In genomic region chr2:225196579-225196978, GRCh38 we compare ENCODE assay signal across 15 cellular contexts.
DNase-seq lines count a peak whose midpoint lies in the region; ATAC-seq, FAIRE-seq and TF ChIP-seq lines count a peak whose summit lies in the region.
"Had no signal": no experiment of that assay in that cellular context is flagged by ENCODE, and none has a peak within 500 bp of the region (broad histone marks: within the 10 kb centered on the region; RNA-seq: fewer than 3 reads in every experiment).

No MANE protein-coding gene starts in this region.

- H3K36me3 Mint-ChIP-seq in activated naive CD4-positive, alpha-beta T cell treated with anti-CD3 and anti-CD28 coated beads, Interleukin-2, amount 50 U/mL, for 24 hours, result no peaks in the 10 kb centered on the region
- H3K36me3 Mint-ChIP-seq in activated naive CD4-positive, alpha-beta T cell treated with anti-CD3 and anti-CD28 coated beads for 36 hours (ENCODE audit: low read depth), result no peaks in the 10 kb centered on the region
- H3K36me3 Mint-ChIP-seq: CD4-positive, CD25-positive, alpha-beta regulatory T cell had no signal

- no peak for DNase-seq in activated naive CD4-positive, alpha-beta T cell treated with anti-CD3 and anti-CD28 coated beads for 36 hours
- DNase-seq in bronchial epithelial cell (ENCODE audit: low read depth), result peak; percentile 39
- DNase-seq in fibroblast of mammary gland (ENCODE audit: low read depth), result peak; percentile 4
- no peak for DNase-seq in breast epithelium (ENCODE audit: low spot score in 2 of 2)
- DNase-seq in GM19238 (ENCODE audit: insufficient read length, low spot score), result no peak
- DNase-seq: ACHN; CD4-positive, CD25-positive, alpha-beta regulatory T cell; DMS53; GDM1 had no signal

- no peak for FAIRE-seq in bronchial epithelial cell (lab: Jason Lieb, UNC)
- FAIRE-seq: GM12892, H54 had no signal

- H3K27me3 ChIP-seq in bronchial epithelial cell (ENCODE audit: control insufficient read depth, insufficient read depth, low read length), result no peaks in the 10 kb centered on the region
- no peaks in the 10 kb centered on the region for H3K27me3 ChIP-seq in skeletal muscle satellite cell (ENCODE audit: control insufficient read depth, insufficient read depth, low read length)
- H3K27me3 ChIP-seq in breast epithelium, result no peaks in the 10 kb centered on the region
- H3K27me3 ChIP-seq: BLaER1 treated with 17β-estradiol and CSF1 and Interleukin-3, amounts not matched to agents 10 nM and 100 nM had no signal

- H3K4me2 ChIP-seq in skeletal muscle satellite cell (ENCODE audit: low read length), result peak overlapping the region; percentile 19
- H3K4me2 ChIP-seq: BLaER1 treated with 17β-estradiol and CSF1 and Interleukin-3, amounts not matched to agents 10 nM and 100 nM had no signal

- H3K36me3 ChIP-seq in bronchial epithelial cell (ENCODE audit: control insufficient read depth, insufficient read depth, low read length) (no peaks in the 10 kb centered on the region), skeletal muscle satellite cell (ENCODE audit: insufficient read depth, low read length) (no peaks in the 10 kb centered on the region), breast epithelium (no peaks in the 10 kb centered on the region)
- H3K36me3 ChIP-seq: BLaER1 treated with 17β-estradiol and CSF1 and Interleukin-3, amounts not matched to agents 10 nM and 100 nM had no signal

- no peaks in the 10 kb centered on the region for H3K9me3 Mint-ChIP-seq in activated naive CD4-positive, alpha-beta T cell treated with anti-CD3 and anti-CD28 coated beads, Interleukin-2, amount 50 U/mL, for 24 hours
- H3K9me3 Mint-ChIP-seq in activated naive CD4-positive, alpha-beta T cell treated with anti-CD3 and anti-CD28 coated beads for 36 hours, result no peaks in the 10 kb centered on the region
- H3K9me3 Mint-ChIP-seq: CD4-positive, CD25-positive, alpha-beta regulatory T cell had no signal

- H3K4me3 Mint-ChIP-seq in activated naive CD4-positive, alpha-beta T cell treated with anti-CD3 and anti-CD28 coated beads, Interleukin-2, amount 50 U/mL, for 24 hours, result no peak overlapping the region
- H3K4me3 Mint-ChIP-seq in activated naive CD4-positive, alpha-beta T cell treated with anti-CD3 and anti-CD28 coated beads for 36 hours, result no peak overlapping the region
- H3K4me3 Mint-ChIP-seq: CD4-positive, CD25-positive, alpha-beta regulatory T cell had no signal

- no peaks in the 10 kb centered on the region for H3K27me3 Mint-ChIP-seq in activated naive CD4-positive, alpha-beta T cell treated with anti-CD3 and anti-CD28 coated beads, Interleukin-2, amount 50 U/mL, for 24 hours
- H3K27me3 Mint-ChIP-seq in activated naive CD4-positive, alpha-beta T cell treated with anti-CD3 and anti-CD28 coated beads for 36 hours (ENCODE audit: low read depth), result no peaks in the 10 kb centered on the region
- H3K27me3 Mint-ChIP-seq: CD4-positive, CD25-positive, alpha-beta regulatory T cell had no signal

- no peaks in the 10 kb centered on the region for H3K9me3 ChIP-seq in skeletal muscle satellite cell (replicated peaks; ENCODE audit: low read length)
- no peaks in the 10 kb centered on the region for H3K9me3 ChIP-seq in breast epithelium
- H3K9me3 ChIP-seq: BLaER1 treated with 17β-estradiol and CSF1 and Interleukin-3, amounts not matched to agents 10 nM and 100 nM had no signal

- H3K27ac ChIP-seq in breast epithelium, result no peak overlapping the region
- H3K27ac ChIP-seq: BLaER1 treated with 17β-estradiol and CSF1 and Interleukin-3, amounts not matched to agents 10 nM and 100 nM had no signal

- TF ChIP-seq POLR2A in breast epithelium (IDR thresholded peaks at IDR 0.05), result no peak

- peak overlapping the region; percentile 6 for H3K27ac Mint-ChIP-seq in activated naive CD4-positive, alpha-beta T cell treated with anti-CD3 and anti-CD28 coated beads, Interleukin-2, amount 50 U/mL, for 24 hours
- no peak overlapping the region for H3K27ac Mint-ChIP-seq in activated naive CD4-positive, alpha-beta T cell treated with anti-CD3 and anti-CD28 coated beads for 36 hours
- H3K27ac Mint-ChIP-seq: CD4-positive, CD25-positive, alpha-beta regulatory T cell had no signal

- CTCF ChIA-PET in activated naive CD4-positive, alpha-beta T cell treated with anti-CD3 and anti-CD28 coated beads for 36 hours (lab: Charles Lee), result no interaction called here

- H3K4me1 ChIP-seq in skeletal muscle satellite cell (ENCODE audit: control insufficient read depth, insufficient read depth, low read length) (peaks cover 31% of the 10 kb centered on the region), breast epithelium (no peaks in the 10 kb centered on the region)
- H3K4me1 ChIP-seq: BLaER1 treated with 17β-estradiol and CSF1 and Interleukin-3, amounts not matched to agents 10 nM and 100 nM had no signal

- no peak for ATAC-seq in GM18520 (IDR thresholded peaks at IDR 0.05; ENCODE audit: unreplicated experiment)

- no peaks in the 10 kb centered on the region for H3K4me1 Mint-ChIP-seq in activated naive CD4-positive, alpha-beta T cell treated with anti-CD3 and anti-CD28 coated beads, Interleukin-2, amount 50 U/mL, for 24 hours
- H3K4me1 Mint-ChIP-seq in activated naive CD4-positive, alpha-beta T cell treated with anti-CD3 and anti-CD28 coated beads for 36 hours (ENCODE audit: low read depth), result no peaks in the 10 kb centered on the region
- H3K4me1 Mint-ChIP-seq: CD4-positive, CD25-positive, alpha-beta regulatory T cell had no signal

- no peak overlapping the region for H3K9ac ChIP-seq in skeletal muscle satellite cell (ENCODE audit: low read depth, low read length)
- H3K9ac ChIP-seq: BLaER1 treated with 17β-estradiol and CSF1 and Interleukin-3, amounts not matched to agents 10 nM and 100 nM had no signal

- no peak for TF ChIP-seq CTCF in bronchial epithelial cell (IDR thresholded peaks at IDR 0.05; ENCODE audit: insufficient read depth, low read length, severe bottlenecking)
- TF ChIP-seq CTCF in fibroblast of mammary gland (conservative IDR thresholded peaks at IDR 0.05; ENCODE audit: control insufficient read depth, insufficient read depth, low read depth, low read length), result no peak
- TF ChIP-seq CTCF in breast epithelium (IDR thresholded peaks at IDR 0.05), result no peak

- no peak overlapping the region for H3K4me3 ChIP-seq in bronchial epithelial cell (ENCODE audit: low read depth, low read length)
- H3K4me3 ChIP-seq in fibroblast of mammary gland (ENCODE audit: control insufficient read depth, low read depth, low read length), result no peak overlapping the region
- H3K4me3 ChIP-seq in skeletal muscle satellite cell (ENCODE audit: low read length), result no peak overlapping the region
- no peak overlapping the region for H3K4me3 ChIP-seq in breast epithelium
- H3K4me3 ChIP-seq: BLaER1 treated with 17β-estradiol and CSF1 and Interleukin-3, amounts not matched to agents 10 nM and 100 nM had no signal

- intact Hi-C loops in activated naive CD4-positive, alpha-beta T cell treated with anti-CD3 and anti-CD28 coated beads for 36 hours (cut with micrococcal nuclease), result no loop called here
- intact Hi-C loops in breast epithelium (cut with DNase I; ENCODE audit: low total_unique reads), result no loop called here

Comparison
In these comparisons a context has a peak if more than half of its experiments do, and no peak if none do; other contexts are left out.
1. DNase-seq: peak in bronchial epithelial cell (single experiment) and fibroblast of mammary gland (single experiment); none in activated naive CD4-positive, alpha-beta T cell treated with anti-CD3 and anti-CD28 coated beads for 36 hours (single experiment), breast epithelium (0 of 2) and GM19238 (single experiment).